Comparison of ENCODE assay signal across 17 cellular contexts in genomic region chr1:182032251-182032650, GRCh38. TPM values are rescaled to one million over a fixed set of nuclear protein-coding genes. Genes with fewer than 3 reads are reported as not detected.
DNase-seq lines count a peak whose midpoint lies in the region; FAIRE-seq and TF ChIP-seq lines count a peak whose summit lies in the region.
"Had no signal": no experiment of that assay in that cellular context is flagged by ENCODE, and none has a peak within 500 bp of the region (broad histone marks: within the 10 kb centered on the region; RNA-seq: fewer than 3 reads in every experiment).

No MANE protein-coding gene starts in this region.

- H3K4me3 ChIP-seq in GM23248: no peak overlapping the region
- no peak overlapping the region for H3K4me3 ChIP-seq in bronchial epithelial cell (ENCODE audit: low read depth, low read length)
- H3K4me3 ChIP-seq in adrenal gland: no peak overlapping the region
- H3K4me3 ChIP-seq: Peyer's patch had no signal

- whole genome bisulfite sequencing in GM23248 (ENCODE audit: low coverage in 1 of 2, low lambda C conversion rate in 2 of 2, missing lambda C conversion rate in 2 of 2), 2 experiments: 0 to 7% methylated on average over 1 of the region's 1 CpG
- 29 to 75% (median 53%) methylated on average over 1 of the region's 1 CpG for WGBS in adrenal gland, 4 donors

- H3K9me3 ChIP-seq in GM23248 (ENCODE audit: low read depth): no peaks in the 10 kb centered on the region
- no peaks in the 10 kb centered on the region for H3K9me3 ChIP-seq in adrenal gland (replicated peaks in 1 of 3)
- H3K9me3 ChIP-seq: Peyer's patch had no signal

- no peaks in the 10 kb centered on the region for H3K79me2 ChIP-seq in GM23248 (ENCODE audit: insufficient read depth)

- H3K9me2 ChIP-seq in GM23248 (ENCODE audit: insufficient read depth): no peaks in the 10 kb centered on the region

- DNase-seq in ACHN: peak; percentile 27
- peak; percentile 20 for DNase-seq in GM23248
- DNase-seq in bronchial epithelial cell (ENCODE audit: low read depth): peak; percentile 15
- DNase-seq in kidney tubule cell (ENCODE audit: low spot score): peak; percentile 68
- no peak for DNase-seq in NCI-H345 (lab: John Stamatoyannopoulos, UW)
- no peak for DNase-seq in HUDEP-2 (lab: John Stamatoyannopoulos, UW; ENCODE audit: unreplicated experiment in 76 of 76)
- DNase-seq in adrenal gland: no peak
- DNase-seq: C1 segment of cervical spinal cord, H9, Kasumi-1, NCI-H187, NCI-H226, NCI-H748 treated with DMSO at 0.1 percent for 48 hours, Peyer's patch, SHP77 had no signal

- TF ChIP-seq CTCF in bronchial epithelial cell (IDR thresholded peaks at IDR 0.05; ENCODE audit: insufficient read depth, low read length, severe bottlenecking) (no peak), adrenal gland (IDR thresholded peaks at IDR 0.05) (no peak)

- no peak overlapping the region for H3K9ac ChIP-seq in GM23248

- no peak overlapping the region for H2AFZ ChIP-seq in GM23248

- H3K36me3 ChIP-seq in GM23248 (ENCODE audit: low read depth): no peaks in the 10 kb centered on the region
- no peaks in the 10 kb centered on the region for H3K36me3 ChIP-seq in bronchial epithelial cell (ENCODE audit: control insufficient read depth, insufficient read depth, low read length)
- no peaks in the 10 kb centered on the region for H3K36me3 ChIP-seq in adrenal gland (replicated peaks in 1 of 2)
- H3K36me3 ChIP-seq: Peyer's patch had no signal

- intact Hi-C loops in adrenal gland (cut with DNase I): no loop called here

- H3F3A ChIP-seq in GM23248 (ENCODE audit: insufficient read depth): no peaks in the 10 kb centered on the region

- H3K4me2 ChIP-seq in GM23248 (ENCODE audit: unreplicated experiment): no peak overlapping the region

- H4K20me1 ChIP-seq in GM23248 (ENCODE audit: insufficient read depth): no peaks in the 10 kb centered on the region

- H3K4me1 ChIP-seq in GM23248 (ENCODE audit: insufficient read depth) (no peaks in the 10 kb centered on the region), adrenal gland (replicated peaks in 1 of 2) (peaks cover 0 to 7% of the 10 kb centered on the region in 2 donors)

- no peak for TF ChIP-seq POLR2A in adrenal gland (IDR thresholded peaks at IDR 0.05)

- H3K27ac ChIP-seq in GM23248 (no peak overlapping the region), adrenal gland (no peak overlapping the region)
- H3K27ac ChIP-seq: Peyer's patch had no signal

- in situ Hi-C loops in ACHN (cut with HindIII; ENCODE audit: low pct_ligation_motif_present, low pct_unique_long_range_greater_than_20kb, low sequenced_read_pairs): no loop called here
- in situ Hi-C loops in GM23248 (cut with MboI): no loop called here

- H3K27me3 ChIP-seq in GM23248 (replicated peaks; ENCODE audit: insufficient read depth) (no peaks in the 10 kb centered on the region), bronchial epithelial cell (ENCODE audit: control insufficient read depth, insufficient read depth, low read length) (no peaks in the 10 kb centered on the region), adrenal gland (no peaks in the 10 kb centered on the region)
- H3K27me3 ChIP-seq: Peyer's patch had no signal

- FAIRE-seq in bronchial epithelial cell (lab: Jason Lieb, UNC): no peak
- FAIRE-seq: A204.1 had no signal

RNA-seq across cellular contexts. Expression of gene ZNF648, which starts 29.3 kb away (rescaled TPM):
- total RNA-seq in GM23248 (2014; rRNA removed; shearing (Covaris generic)): not detected in 2 replicates
- polyA plus RNA-seq in GM23248 (2016; fragmentation: Nextera tagmentation; extraction: Ambion mirVana) (not detected in 2 replicates), adrenal gland (not detected)
- total RNA-seq in bronchial epithelial cell (not detected in 2 replicates), adrenal gland (under 1 TPM in 1 of 8 donors, not detected in 7; 0.14 TPM)
- total RNA-seq: Peyer's patch had no signal
- polyA plus RNA-seq: IgD-negative memory B cell had no signal

Comparison
In these comparisons a context has a peak if more than half of its experiments do, and no peak if none do; other contexts are left out.
1. DNase-seq: peak in ACHN (single experiment), GM23248 (single experiment), bronchial epithelial cell (single experiment) and kidney tubule cell (single experiment); none in NCI-H345 (single experiment), HUDEP-2 (0 of 76) and adrenal gland (0 of 7).